20 cellular contexts compared by ENCODE assay signal in genomic region chr14:104036250-104036649, GRCh38. TPM values are rescaled to one million over a fixed set of nuclear protein-coding genes. Genes with fewer than 3 reads are reported as not detected.
DNase-seq lines count a peak whose midpoint lies in the region; ATAC-seq, FAIRE-seq and TF ChIP-seq lines count a peak whose summit lies in the region.
"Had no signal": no experiment of that assay in that cellular context is flagged by ENCODE, and none has a peak within 500 bp of the region (broad histone marks: within the 10 kb centered on the region; RNA-seq: fewer than 3 reads in every experiment).

No MANE protein-coding gene starts in this region.

- no peak overlapping the region for H3K23ac ChIP-seq in mesenchymal stem cell (ENCODE audit: low read length in 2 of 2)

- peak; percentile 92 for FAIRE-seq in D721Med (lab: Jason Lieb, UNC)
- FAIRE-seq: GM12891 had no signal

- no peak overlapping the region for H4K91ac ChIP-seq in mesenchymal stem cell (ENCODE audit: low read length)

- H3K9me3 ChIP-seq in WERI-Rb-1 (ENCODE audit: severe bottlenecking) (no peaks in the 10 kb centered on the region), mesenchymal stem cell (ENCODE audit: control insufficient read depth, low read length) (no peaks in the 10 kb centered on the region)
- H3K9me3 ChIP-seq: Caco-2, HAP-1, Peyer's patch had no signal

- TF ChIP-seq CTCF in D721Med (IDR thresholded peaks at IDR 0.05; ENCODE audit: insufficient read depth, missing control alignments) (no peak), WERI-Rb-1 (IDR thresholded peaks at IDR 0.05; ENCODE audit: low read depth, low read length) (no peak)

- no peaks in the 10 kb centered on the region for H3K4me1 ChIP-seq in mesenchymal stem cell (ENCODE audit: control insufficient read depth, insufficient read depth, low read depth, low read length)
- H3K4me1 ChIP-seq: Caco-2, HAP-1, Peyer's patch had no signal

- H2BK5ac ChIP-seq in mesenchymal stem cell (ENCODE audit: low read depth, low read length, poor library complexity, severe bottlenecking): no peak overlapping the region

- H3K27me3 ChIP-seq in WERI-Rb-1 (ENCODE audit: insufficient read depth, low read depth, severe bottlenecking) (no peaks in the 10 kb centered on the region), mesenchymal stem cell (ENCODE audit: control insufficient read depth in 1 of 2, insufficient read depth in 1 of 2, low read length in 2 of 2) (peaks cover 4 to 63% of the 10 kb centered on the region in 2 experiments)
- H3K27me3 ChIP-seq: Peyer's patch had no signal

- H3K4ac ChIP-seq in mesenchymal stem cell (ENCODE audit: low read depth in 1 of 2, low read length in 2 of 2): no peak overlapping the region

- H2AFZ ChIP-seq in mesenchymal stem cell (ENCODE audit: low read depth, low read length): no peak overlapping the region
- H2AFZ ChIP-seq: GM23248 had no signal

- no peak overlapping the region for H2BK15ac ChIP-seq in mesenchymal stem cell (ENCODE audit: low read depth, poor library complexity, severe bottlenecking)

- no peak overlapping the region for H3K18ac ChIP-seq in mesenchymal stem cell (ENCODE audit: low read depth in 1 of 2, low read length in 2 of 2)

- no peaks in the 10 kb centered on the region for H3K79me1 ChIP-seq in mesenchymal stem cell (replicated peaks; ENCODE audit: low read length, poor library complexity, severe bottlenecking)

- H3K27ac ChIP-seq in WERI-Rb-1 (peak overlapping the region; percentile 79), mesenchymal stem cell (ENCODE audit: low read length, poor library complexity, severe bottlenecking) (no peak overlapping the region)
- H3K27ac ChIP-seq: GM23248, Peyer's patch had no signal

- H3K14ac ChIP-seq in mesenchymal stem cell (ENCODE audit: low read length in 2 of 2): no peak overlapping the region

- DNase-seq in NCI-H1694 treated with DMSO at 0.1 percent for 48 hours (lab: John Stamatoyannopoulos, UW): peak; percentile 13
- DNase-seq in NCI-H1694 (lab: John Stamatoyannopoulos, UW): no peak
- DNase-seq in D721Med (ENCODE audit: insufficient read length, low spot score): peak; percentile 76
- DNase-seq in NCI-H524 treated with DMSO at 0.1 percent for 48 hours (lab: John Stamatoyannopoulos, UW): peak; percentile 84
- peak; percentile 67 for DNase-seq in WERI-Rb-1
- DNase-seq in mesenchymal stem cell: no peak
- DNase-seq: Caco-2; CD4-positive, CD25-positive, alpha-beta regulatory T cell; DND-41; GM23248; Kasumi-1; NCI-H2081 treated with DMSO at 0.1 percent for 48 hours; NCI-H345; NCI-H526; Peyer's patch; T-helper 9 cell had no signal

- no peak overlapping the region for H3K9ac ChIP-seq in mesenchymal stem cell (ENCODE audit: low read length)
- H3K9ac ChIP-seq: GM23248 had no signal

- H3K36me3 ChIP-seq in WERI-Rb-1 (no peaks in the 10 kb centered on the region), mesenchymal stem cell (ENCODE audit: control insufficient read depth in 1 of 2, insufficient read depth in 2 of 2, low read depth in 1 of 2, low read length in 2 of 2) (no peaks in the 10 kb centered on the region)
- H3K36me3 ChIP-seq: HAP-1, Peyer's patch had no signal

- H4K8ac ChIP-seq in mesenchymal stem cell (ENCODE audit: low read length): no peak overlapping the region

- no peak overlapping the region for H2BK120ac ChIP-seq in mesenchymal stem cell (ENCODE audit: low read depth, low read length)

- no peak overlapping the region for H3K4me3 ChIP-seq in WERI-Rb-1 (ENCODE audit: low read depth, low read length)
- H3K4me3 ChIP-seq in mesenchymal stem cell (ENCODE audit: insufficient read depth in 1 of 2, low read depth in 1 of 2, low read length in 2 of 2): no peak overlapping the region
- H3K4me3 ChIP-seq: GM23248, HAP-1, Peyer's patch had no signal

- no peak overlapping the region for H2AK5ac ChIP-seq in mesenchymal stem cell (ENCODE audit: low read length, severe bottlenecking)

- ATAC-seq in GM21528 (IDR thresholded peaks at IDR 0.05; ENCODE audit: low FRiP score, unreplicated experiment): no peak
- no peak for ATAC-seq in GM21360 (IDR thresholded peaks at IDR 0.05; ENCODE audit: unreplicated experiment)

- 77% methylated on average over 6 of the region's 7 CpGs for WGBS in mesenchymal stem cell

- no peak overlapping the region for H3K4me2 ChIP-seq in mesenchymal stem cell (ENCODE audit: low read length, poor library complexity, severe bottlenecking)

- no peak overlapping the region for H2BK12ac ChIP-seq in mesenchymal stem cell (ENCODE audit: low read length in 2 of 2)

RNA-seq across cellular contexts. Expression of gene ASPG, which starts 49.2 kb away (rescaled TPM):
- not detected for polyA plus RNA-seq in mesenchymal stem cell (2013, experiment 1 of 2)
- not detected for polyA plus RNA-seq in mesenchymal stem cell (2013, experiment 2 of 2)
- polyA plus RNA-seq: CD4-positive, CD25-positive, alpha-beta regulatory T cell; GM23248 had no signal

Comparison
In these comparisons a context has a peak if more than half of its experiments do, and no peak if none do; other contexts are left out.
1. DNase-seq: peak in NCI-H1694 treated with DMSO at 0.1 percent for 48 hours (single experiment), D721Med (single experiment), NCI-H524 treated with DMSO at 0.1 percent for 48 hours (single experiment) and WERI-Rb-1 (single experiment); none in NCI-H1694 (single experiment) and mesenchymal stem cell (single experiment).